ENCODE assay signal across 1 cellular context in the genomic region with DNA sequence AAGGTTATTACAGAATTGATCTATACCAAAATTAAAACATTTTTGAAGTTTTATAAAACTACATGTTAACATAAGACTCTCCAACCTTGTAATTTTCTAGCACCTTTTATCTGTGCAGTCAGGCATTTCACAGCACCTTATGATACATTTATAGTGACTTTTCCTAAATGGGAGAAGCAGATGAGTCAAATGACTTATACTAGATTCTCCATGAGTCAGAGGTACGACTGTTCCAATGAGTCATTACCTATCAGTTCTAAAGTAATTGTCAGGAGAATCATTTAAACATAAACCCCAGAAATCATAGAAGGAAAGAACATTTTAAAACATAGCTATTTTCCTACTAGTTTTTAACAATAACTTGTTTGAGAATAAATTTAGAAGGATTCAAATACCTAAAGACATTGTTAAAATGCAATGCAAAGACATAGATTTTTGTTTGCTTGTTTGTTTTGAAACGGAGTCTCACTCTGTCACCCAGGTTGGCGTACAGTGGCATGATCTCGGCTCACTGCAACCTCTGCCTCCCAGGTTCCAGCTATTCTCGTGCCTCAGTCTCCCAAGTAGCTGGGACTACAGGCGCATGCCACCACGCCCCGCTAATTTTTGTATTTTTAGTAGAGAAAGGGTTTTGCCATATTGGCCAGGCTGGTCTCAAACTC.
TF ChIP-seq lines count a peak whose summit lies in the region.

No MANE protein-coding gene starts in this region.

TF ChIP-seq in WTC11, 78 proteins besides CTCF, POLR2A, EP300 and RAD21 (continued from another document):
- TF ChIP-seq, protein P1, sequence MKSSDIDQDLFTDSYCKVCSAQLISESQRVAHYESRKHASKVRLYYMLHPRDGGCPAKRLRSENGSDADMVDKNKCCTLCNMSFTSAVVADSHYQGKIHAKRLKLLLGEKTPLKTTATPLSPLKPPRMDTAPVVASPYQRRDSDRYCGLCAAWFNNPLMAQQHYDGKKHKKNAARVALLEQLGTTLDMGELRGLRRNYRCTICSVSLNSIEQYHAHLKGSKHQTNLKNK (CRISPR knock-in tag; IDR thresholded peaks at IDR 0.05), result no peak
- TF ChIP-seq GABPB1 (CRISPR knock-in tag; IDR thresholded peaks at IDR 0.05) (no peak), SMAD3 (CRISPR knock-in tag; IDR thresholded peaks at IDR 0.05; ENCODE audit: borderline replicate concordance) (no peak), JUN (CRISPR knock-in tag; IDR thresholded peaks at IDR 0.05) (no peak), GRHL2 (CRISPR knock-in tag; IDR thresholded peaks at IDR 0.05; ENCODE audit: insufficient replicate concordance, severe bottlenecking) (no peak), IRF2 (CRISPR knock-in tag; IDR thresholded peaks at IDR 0.05; ENCODE audit: borderline replicate concordance, low read depth) (no peak), MXD4 (CRISPR knock-in tag; IDR thresholded peaks at IDR 0.05; ENCODE audit: borderline replicate concordance) (no peak)
